In genomic region chr13:76813874-76814273, GRCh38 we compare ENCODE assay signal across 1 cellular context.
TF ChIP-seq lines count a peak whose summit lies in the region.

No MANE protein-coding gene starts in this region.

TF ChIP-seq in HepG2, 621 proteins besides CTCF, POLR2A, EP300 and RAD21 (continued from another document):
- TF ChIP-seq CEBPZ (IDR thresholded peaks at IDR 0.05; ENCODE audit: low read length): no peak
- TF ChIP-seq RERE (CRISPR knock-in tag; IDR thresholded peaks at IDR 0.05; ENCODE audit: low read depth): no peak
- TF ChIP-seq ZNF776 (CRISPR knock-in tag; IDR thresholded peaks at IDR 0.05): no peak
- TF ChIP-seq CENPBD1 (CRISPR knock-in tag; IDR thresholded peaks at IDR 0.05; ENCODE audit: borderline replicate concordance, low read depth): no peak
- TF ChIP-seq KAT8 (CRISPR knock-in tag; IDR thresholded peaks at IDR 0.05): no peak
- no peak for TF ChIP-seq ZNF225 (CRISPR knock-in tag; IDR thresholded peaks at IDR 0.05)
